Comparison of ENCODE assay signal across 7 cellular contexts in the genomic region with DNA sequence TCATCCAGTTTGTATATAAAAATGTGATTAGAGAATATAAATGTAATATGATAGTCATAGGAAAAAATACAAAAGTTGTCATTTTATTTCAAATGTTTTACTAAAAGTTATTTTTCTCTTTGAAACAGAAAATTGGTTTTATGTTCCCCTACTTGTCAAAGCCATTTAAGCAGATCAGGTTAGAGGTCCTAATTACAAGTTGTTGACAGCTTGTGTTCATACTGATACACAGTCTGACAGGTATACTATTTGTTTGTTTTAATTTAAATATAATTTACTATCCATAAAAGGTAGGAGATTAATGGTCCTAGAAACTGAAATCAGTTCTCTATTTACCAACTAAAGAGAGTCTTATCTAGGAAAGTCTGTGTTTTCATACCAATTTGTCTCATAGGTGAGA.
"Had no signal": no experiment of that assay in that cellular context is flagged by ENCODE, and none has a peak within 500 bp of the region (broad histone marks: within the 10 kb centered on the region; RNA-seq: fewer than 3 reads in every experiment).

No MANE protein-coding gene starts in this region.

- H3K36me3 ChIP-seq: HAP-1 had no signal

- DNase-seq: GM23248, GOT3, H7, HFFc6, KG1 had no signal

- H3K4me1 ChIP-seq: HAP-1 had no signal

- H3K9me3 ChIP-seq: HAP-1 had no signal

- H3K4me3 ChIP-seq: GM23248, HAP-1, K562 had no signal

- H3K9ac ChIP-seq: GM23248 had no signal

- H3K27ac ChIP-seq: GM23248 had no signal

- H2AFZ ChIP-seq: GM23248 had no signal
